ENCODE assay signal across 8 cellular contexts in the genomic region with DNA sequence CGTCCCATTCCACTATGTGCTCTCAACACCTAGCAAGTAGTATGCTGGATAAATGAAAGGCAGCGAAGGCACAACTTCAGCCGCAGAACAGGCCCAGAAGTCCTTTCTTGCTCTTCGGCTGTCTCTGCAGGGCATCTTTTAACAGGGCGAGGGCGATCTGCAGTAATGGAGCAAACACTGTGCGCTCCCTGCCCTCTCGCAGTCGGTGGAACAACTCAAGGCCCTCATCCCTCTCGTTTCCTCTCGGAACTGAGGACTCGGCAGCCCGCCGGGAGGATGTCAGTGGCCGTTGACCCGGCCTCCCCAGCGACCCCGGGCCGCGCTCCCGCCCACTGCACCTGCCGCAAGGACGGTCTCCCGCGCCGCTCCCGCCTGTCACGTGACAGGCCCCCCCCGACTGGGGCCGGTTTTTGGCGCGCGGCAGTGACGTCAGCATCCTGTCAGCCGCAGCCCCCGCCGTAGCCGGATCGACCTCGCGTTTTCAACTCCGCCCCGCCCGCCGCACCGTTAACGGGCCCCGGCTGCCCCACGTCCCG. TPM values are rescaled to one million over a fixed set of nuclear protein-coding genes. Genes with fewer than 3 reads are reported as not detected.
A peak's percentile ranks its signal among the peaks of the same experiment; 100 is the strongest.
DNase-seq lines count a peak whose midpoint lies in the region; ATAC-seq and TF ChIP-seq lines count a peak whose summit lies in the region.

No MANE protein-coding gene starts in this region.

- peak; percentile 43 for TF ChIP-seq POLR2A in NB4 (IDR thresholded peaks at IDR 0.05; ENCODE audit: extremely low read depth, insufficient read length)
- peak; percentile 28 to 76 for TF ChIP-seq POLR2A in tibial nerve (IDR thresholded peaks at IDR 0.05)

- H3K36me3 ChIP-seq in GM23248 (ENCODE audit: low read depth) (no peaks in the 10 kb centered on the region), tibial nerve (no peaks in the 10 kb centered on the region)

- TF ChIP-seq EP300 in tibial nerve (IDR thresholded peaks at IDR 0.05), result peak; percentile 72 to 90

- no peaks in the 10 kb centered on the region for H3K27me3 Mint-ChIP-seq in activated naive CD8-positive, alpha-beta T cell treated with anti-CD3 and anti-CD28 coated beads, Interleukin-2, amount 50 U/mL, for 24 hours

- in situ Hi-C loops in Caki2 (cut with HindIII; ENCODE audit: low pct_unique_long_range_greater_than_20kb, low sequenced_read_pairs) (no loop called here), GM23248 (cut with MboI) (no loop called here)

- H3K4me2 ChIP-seq in GM23248 (ENCODE audit: unreplicated experiment), result peak overlapping the region; percentile 90

- WGBS in GM23248 (ENCODE audit: low coverage in 1 of 2, low lambda C conversion rate in 2 of 2, missing lambda C conversion rate in 2 of 2), 2 experiments, result 1 to 2% methylated on average over 25 to 32 of the region's 50 CpGs
- WGBS in tibial nerve, 2 donors, result 0% methylated on average over 6 to 25 of the region's 50 CpGs

- H3K36me3 Mint-ChIP-seq in activated naive CD8-positive, alpha-beta T cell treated with anti-CD3 and anti-CD28 coated beads, Interleukin-2, amount 50 U/mL, for 24 hours (ENCODE audit: low read depth), result peaks cover 16% of the 10 kb centered on the region

- peaks cover 27% of the 10 kb centered on the region for H3K4me1 ChIP-seq in GM23248 (ENCODE audit: insufficient read depth)
- peaks cover 6 to 33% (median 25%) of the 10 kb centered on the region in 4 donors for H3K4me1 ChIP-seq in tibial nerve

- intact Hi-C loops in cardiac septum (cut with DNase I), result loop anchor here (1.0 to 10.0 kb wide), 5 partner anchors 35 to 237 kb away; partner anchors contain the start of genes CDC14B and SLC35D2

- H3K27me3 ChIP-seq in GM23248 (replicated peaks; ENCODE audit: insufficient read depth) (no peaks in the 10 kb centered on the region), tibial nerve (no peaks in the 10 kb centered on the region)

- H3K79me2 ChIP-seq in GM23248 (ENCODE audit: insufficient read depth), result peaks cover 36% of the 10 kb centered on the region

- DNase-seq in Caki2 (ENCODE audit: low read depth) (peak; percentile 80), GM23248 (peak; percentile 91), NB4 (ENCODE audit: low read depth) (peak; percentile 91), SW 1271 (lab: John Stamatoyannopoulos, UW) (peak; percentile 60 to 85), cardiac septum (ENCODE audit: low spot score) (peak; percentile 91), pons (ENCODE audit: low spot score) (peak; percentile 68), tibial nerve (ENCODE audit: low spot score in 2 of 2) (peak; percentile 79 to 85)
- peak; percentile 93 for DNase-seq in activated naive CD8-positive, alpha-beta T cell treated with anti-CD3 and anti-CD28 coated beads, Interleukin-2, amount 50 U/mL, for 24 hours

- H3K4me3 ChIP-seq in GM23248 (peak overlapping the region; percentile 85), NB4 (ENCODE audit: low read depth, low read length) (peak overlapping the region; percentile 98), tibial nerve (peak overlapping the region; percentile 67 to 98 (median 86))

- H2AFZ ChIP-seq in GM23248, result peak overlapping the region; percentile 100

- no peaks in the 10 kb centered on the region for H3K9me2 ChIP-seq in GM23248 (ENCODE audit: insufficient read depth)

- H3K9ac ChIP-seq in GM23248, result peak overlapping the region; percentile 69

- H3K27ac ChIP-seq in GM23248, result peak overlapping the region; percentile 23; the same call in 1 of the 2 replicates
- H3K27ac ChIP-seq in tibial nerve, result peak overlapping the region; percentile 85 to 100 (median 100)

- H3K9me3 ChIP-seq in GM23248 (ENCODE audit: low read depth) (no peaks in the 10 kb centered on the region), tibial nerve (no peaks in the 10 kb centered on the region)

- peak overlapping the region; percentile 86 for H3K27ac Mint-ChIP-seq in activated naive CD8-positive, alpha-beta T cell treated with anti-CD3 and anti-CD28 coated beads, Interleukin-2, amount 50 U/mL, for 24 hours

- H3F3A ChIP-seq in GM23248 (ENCODE audit: insufficient read depth), result peaks cover 25% of the 10 kb centered on the region

- ATAC-seq in activated naive CD8-positive, alpha-beta T cell treated with anti-CD3 and anti-CD28 coated beads, Interleukin-2, amount 50 U/mL, for 24 hours, result peak; percentile 3

- TF ChIP-seq CTCF in NB4 (IDR thresholded peaks at IDR 0.05; ENCODE audit: low read depth, low read length), result no peak
- TF ChIP-seq CTCF in tibial nerve (IDR thresholded peaks at IDR 0.05), result peak in 1 of 5 experiments; percentile 55

- no peaks in the 10 kb centered on the region for H4K20me1 ChIP-seq in GM23248 (ENCODE audit: insufficient read depth)

- peaks cover 55% of the 10 kb centered on the region for H3K4me1 Mint-ChIP-seq in activated naive CD8-positive, alpha-beta T cell treated with anti-CD3 and anti-CD28 coated beads, Interleukin-2, amount 50 U/mL, for 24 hours

- H3K4me3 Mint-ChIP-seq in activated naive CD8-positive, alpha-beta T cell treated with anti-CD3 and anti-CD28 coated beads, Interleukin-2, amount 50 U/mL, for 24 hours, result peak overlapping the region; percentile 96

- no peaks in the 10 kb centered on the region for H3K9me3 Mint-ChIP-seq in activated naive CD8-positive, alpha-beta T cell treated with anti-CD3 and anti-CD28 coated beads, Interleukin-2, amount 50 U/mL, for 24 hours

RNA-seq across cellular contexts. Expression of gene ZNF367, which starts 1.1 kb away (rescaled TPM):
- 19.7 and 22.4 TPM in 2 replicates for total RNA-seq in Caki2 (2014; rRNA removed; shearing (Covaris generic); ENCODE audit: low replicate concordance)
- total RNA-seq in GM23248 (2014; rRNA removed; shearing (Covaris generic)), result 7.3 and 9.3 TPM in 2 replicates
- polyA plus RNA-seq in GM23248 (2016; fragmentation: Nextera tagmentation; extraction: Ambion mirVana), result 2.1 and 2.8 TPM in 2 replicates
- total RNA-seq in cardiac septum, result 2.1 TPM
- 1 to 10 TPM; 2.5 to 4.3 (median 3.1) TPM for total RNA-seq in tibial nerve

RNA-seq across cellular contexts. Expression of gene HABP4, which starts 32.9 kb away (rescaled TPM):
- 28.6 and 32.8 TPM in 2 replicates for total RNA-seq in Caki2 (2014; rRNA removed; shearing (Covaris generic); ENCODE audit: low replicate concordance)
- total RNA-seq in GM23248 (2014; rRNA removed; shearing (Covaris generic)), result 10.4 and 13.2 TPM in 2 replicates
- 15.7 and 17.2 TPM in 2 replicates for polyA plus RNA-seq in GM23248 (2016; fragmentation: Nextera tagmentation; extraction: Ambion mirVana)
- total RNA-seq in cardiac septum (29.7 TPM), tibial nerve (10 to 100 TPM; 42.8 to 50.0 (median 46.3) TPM)

RNA-seq across cellular contexts. Expression of gene SLC35D2, which starts 33.6 kb away (rescaled TPM):
- total RNA-seq in Caki2 (2014; rRNA removed; shearing (Covaris generic); ENCODE audit: low replicate concordance), result 16.4 and 28.2 TPM in 2 replicates
- total RNA-seq in GM23248 (2014; rRNA removed; shearing (Covaris generic)), result 12.3 and 17.1 TPM in 2 replicates
- polyA plus RNA-seq in GM23248 (2016; fragmentation: Nextera tagmentation; extraction: Ambion mirVana), result 6.0 and 8.0 TPM in 2 replicates
- total RNA-seq in cardiac septum (12.9 TPM), tibial nerve (10 to 100 TPM; 25.1 to 66.6 (median 32.0) TPM)

Comparison
In these comparisons a context has a peak if more than half of its experiments do, and no peak if none do; other contexts are left out.
1. Peak in every context shown above with its lines: DNase-seq, ATAC-seq, H3K4me3 ChIP-seq and H3K27ac ChIP-seq.